21 cellular contexts compared by ENCODE assay signal in genomic region chr3:62007036-62007435, GRCh38.
DNase-seq lines count a peak whose midpoint lies in the region; ATAC-seq and TF ChIP-seq lines count a peak whose summit lies in the region.
"Had no signal": no experiment of that assay in that cellular context is flagged by ENCODE, and none has a peak within 500 bp of the region (broad histone marks: within the 10 kb centered on the region; RNA-seq: fewer than 3 reads in every experiment).

No MANE protein-coding gene starts in this region.

- no peaks in the 10 kb centered on the region for H3K9me3 ChIP-seq in neural progenitor cell (ENCODE audit: low read depth)
- H3K9me3 ChIP-seq: body of pancreas, neutrophil, right lobe of liver, SK-N-SH had no signal

- peak overlapping the region; percentile 65 for H3K27ac ChIP-seq in neural progenitor cell
- H3K27ac ChIP-seq in foreskin keratinocyte = no peak overlapping the region
- H3K27ac ChIP-seq: body of pancreas, heart left ventricle, neutrophil, right lobe of liver had no signal

- intact Hi-C loops in CD14-positive monocyte (cut with micrococcal nuclease) = no loop called here

- H3K79me2 ChIP-seq in neural progenitor cell (ENCODE audit: low read depth) = peaks cover 24% of the 10 kb centered on the region

- no peaks in the 10 kb centered on the region for H3F3A ChIP-seq in neural progenitor cell (ENCODE audit: low read depth)

- no peaks in the 10 kb centered on the region for H3K36me3 ChIP-seq in neural progenitor cell
- H3K36me3 ChIP-seq: neutrophil, right lobe of liver had no signal

- peak; percentile 48 for DNase-seq in AG10803 (ENCODE audit: low read depth)
- peak; percentile 94 for DNase-seq in RPMI7951 (ENCODE audit: low read depth)
- DNase-seq in fibroblast of the aortic adventitia (ENCODE audit: low read depth) = peak; percentile 31
- no peak for DNase-seq in neural progenitor cell (ENCODE audit: low spot score)
- no peak for DNase-seq in AML-193 (lab: John Stamatoyannopoulos, UW)
- DNase-seq in foreskin keratinocyte = no peak
- no peak for DNase-seq in CD14-positive monocyte (ENCODE audit: low spot score)
- DNase-seq in kidney glomerular epithelial cell (lab: John Stamatoyannopoulos, UW) = no peak
- DNase-seq: ACHN; activated CD4-positive, alpha-beta T cell treated with anti-CD3 and anti-CD28 coated beads for 48 hours; activated CD8-positive, alpha-beta memory T cell treated with anti-CD3 and anti-CD28 coated beads, Interleukin-2, amount 50 U/mL, for 48 hours; activated gamma-delta T cell treated with Interleukin-2 at 50 U/mL for 16 hours; body of pancreas; Calu3; GF-D8; heart left ventricle; KG1; right lobe of liver; SK-N-SH; stimulated activated CD4-positive, alpha-beta T cell treated with anti-CD3 and anti-CD28 coated beads, Interleukin-2, amount 100 ng/mL, for 24 hours had no signal

- H3K27me3 Mint-ChIP-seq in neural progenitor cell (ENCODE audit: insufficient read depth, low read depth) (peaks cover 2% of the 10 kb centered on the region), CD14-positive monocyte (ENCODE audit: low read depth in 3 of 3) (no peaks in the 10 kb centered on the region)

- peaks cover 29% of the 10 kb centered on the region for H3K4me1 ChIP-seq in neural progenitor cell
- no peaks in the 10 kb centered on the region for H3K4me1 ChIP-seq in foreskin keratinocyte
- H3K4me1 ChIP-seq: body of pancreas, right lobe of liver had no signal

- H3K9me3 Mint-ChIP-seq in neural progenitor cell (peaks cover 3% of the 10 kb centered on the region), CD14-positive monocyte (peaks cover 2 to 9% (median 3%) of the 10 kb centered on the region in 7 donors)

- H3K4me2 ChIP-seq in neural progenitor cell = peak overlapping the region; percentile 35
- H3K4me2 ChIP-seq: SK-N-SH had no signal

- H2AFZ ChIP-seq in neural progenitor cell (replicated peaks) = no peak overlapping the region

- H3K36me3 Mint-ChIP-seq in neural progenitor cell = peaks cover 28% of the 10 kb centered on the region
- no peaks in the 10 kb centered on the region for H3K36me3 Mint-ChIP-seq in CD14-positive monocyte

- no peak overlapping the region for H3K4me3 ChIP-seq in AG10803 (ENCODE audit: low read length)
- no peak overlapping the region for H3K4me3 ChIP-seq in fibroblast of the aortic adventitia (ENCODE audit: low read depth, low read length)
- H3K4me3 ChIP-seq in neural progenitor cell = no peak overlapping the region
- H3K4me3 ChIP-seq: body of pancreas, heart left ventricle, right lobe of liver had no signal

- H3K4me1 Mint-ChIP-seq in neural progenitor cell (peaks cover 3% of the 10 kb centered on the region), CD14-positive monocyte (no peaks in the 10 kb centered on the region)

- H3K27ac Mint-ChIP-seq in neural progenitor cell (no peak overlapping the region), CD14-positive monocyte (no peak overlapping the region)

- H3K4me3 Mint-ChIP-seq in neural progenitor cell (no peak overlapping the region), CD14-positive monocyte (no peak overlapping the region)

- no peaks in the 10 kb centered on the region for H3K27me3 ChIP-seq in neural progenitor cell
- no peaks in the 10 kb centered on the region for H3K27me3 ChIP-seq in foreskin keratinocyte
- H3K27me3 ChIP-seq: body of pancreas, heart left ventricle, neutrophil, right lobe of liver had no signal

- H4K20me1 ChIP-seq in neural progenitor cell (ENCODE audit: low read depth) = peaks cover 10% of the 10 kb centered on the region

- TF ChIP-seq CTCF in AG10803 (conservative IDR thresholded peaks at IDR 0.05; ENCODE audit: low read length) = no peak
- TF ChIP-seq CTCF in fibroblast of the aortic adventitia (IDR thresholded peaks at IDR 0.05; ENCODE audit: insufficient read depth, low read length) = no peak
- no peak for TF ChIP-seq CTCF in neural progenitor cell (IDR thresholded peaks at IDR 0.05)
- TF ChIP-seq CTCF in foreskin keratinocyte (conservative IDR thresholded peaks at IDR 0.05) = no peak
- no peak for TF ChIP-seq CTCF in CD14-positive monocyte (IDR thresholded peaks at IDR 0.05)

- ATAC-seq in foreskin keratinocyte = no peak
- ATAC-seq: body of pancreas, heart left ventricle, right lobe of liver had no signal

- H3K9ac ChIP-seq in neural progenitor cell = no peak overlapping the region
- H3K9ac ChIP-seq: SK-N-SH had no signal

Comparison
In these comparisons a context has a peak if more than half of its experiments do, and no peak if none do; other contexts are left out.
1. DNase-seq: peak in AG10803 (single experiment), RPMI7951 (single experiment) and fibroblast of the aortic adventitia (single experiment); none in neural progenitor cell (single experiment), AML-193 (0 of 2), foreskin keratinocyte (0 of 2), CD14-positive monocyte (single experiment) and kidney glomerular epithelial cell (single experiment).